ENCODE assay signal across 16 cellular contexts in genomic region chr13:39410089-39410901, GRCh38.
DNase-seq lines count a peak whose midpoint lies in the region; TF ChIP-seq lines count a peak whose summit lies in the region.
"Had no signal": no experiment of that assay in that cellular context is flagged by ENCODE, and none has a peak within 500 bp of the region (broad histone marks: within the 10 kb centered on the region; RNA-seq: fewer than 3 reads in every experiment).

No MANE protein-coding gene starts in this region.

- H3K27me3 ChIP-seq in Peyer's patch: no peaks in the 10 kb centered on the region

- H3K4me1 Mint-ChIP-seq in nephron: peaks cover 59% of the 10 kb centered on the region
- H3K4me1 Mint-ChIP-seq: B cell had no signal

- no peak for TF ChIP-seq CTCF in AG09309 (IDR thresholded peaks at IDR 0.05; ENCODE audit: control insufficient read depth, insufficient read depth, low read depth, low read length, missing control alignments)
- no peak for TF ChIP-seq CTCF in nephron (IDR thresholded peaks at IDR 0.05; ENCODE audit: unreplicated experiment in 3 of 3)
- no peak for TF ChIP-seq CTCF in Peyer's patch (IDR thresholded peaks at IDR 0.05)

- DNase-seq in AG09309 (ENCODE audit: low read depth) (peak; percentile 55), SIG-M5 (lab: John Stamatoyannopoulos, UW) (peak; percentile 30), fibroblast of gingiva (ENCODE audit: low read depth) (peak; percentile 85), Peyer's patch (no peak), NCI-H1417 treated with DMSO at 0.1 percent for 48 hours (lab: John Stamatoyannopoulos, UW) (no peak), occipital lobe (lab: John Stamatoyannopoulos, UW) (no peak), NCI-H524 (lab: John Stamatoyannopoulos, UW) (no peak)
- DNase-seq: activated T-cell treated with anti-CD3 and anti-CD28 coated beads, Interleukin-2, amount 50 U/mL, for 48 hours; cerebellar nuclear complex; NCI-H1105 treated with DMSO at 0.1 percent for 48 hours; nephron progenitor cell; NK-92 treated with Interleukin-12 subunit alpha and Interleukin-12 subunit beta, amount 100 ng/mL, for 24 hours; stimulated activated CD4-positive, alpha-beta T cell treated with anti-CD3 and anti-CD28 coated beads, Interleukin-4, amount 100 ng/mL, for 1 hour; substantia nigra had no signal

- H3K4me3 ChIP-seq in AG09309 (ENCODE audit: control insufficient read depth, low read depth, low read length) (no peak overlapping the region), Peyer's patch (no peak overlapping the region)

- H3K27me3 Mint-ChIP-seq in nephron (ENCODE audit: low read depth): no peaks in the 10 kb centered on the region
- H3K27me3 Mint-ChIP-seq: B cell had no signal

- H3K36me3 ChIP-seq in Peyer's patch: no peaks in the 10 kb centered on the region

- no peak overlapping the region for H3K27ac ChIP-seq in Peyer's patch

- peak overlapping the region in 2 of 3 experiments; percentile 6 to 59 for H3K27ac Mint-ChIP-seq in nephron
- H3K27ac Mint-ChIP-seq: B cell, nephron progenitor cell had no signal

- H3K9me3 Mint-ChIP-seq in nephron: no peaks in the 10 kb centered on the region
- H3K9me3 Mint-ChIP-seq: nephron progenitor cell had no signal

- no peak for TF ChIP-seq POLR2A in Peyer's patch (IDR thresholded peaks at IDR 0.05)

- no peaks in the 10 kb centered on the region for H3K9me3 ChIP-seq in Peyer's patch

- no peaks in the 10 kb centered on the region for H3K4me1 ChIP-seq in Peyer's patch

- no peaks in the 10 kb centered on the region for H3K36me3 Mint-ChIP-seq in nephron (ENCODE audit: low read depth)

- H3K4me3 Mint-ChIP-seq in nephron: no peak overlapping the region
- H3K4me3 Mint-ChIP-seq: B cell, nephron progenitor cell had no signal

Comparison
In these comparisons a context has a peak if more than half of its experiments do, and no peak if none do; other contexts are left out.
1. DNase-seq: peak in AG09309 (single experiment), SIG-M5 (single experiment) and fibroblast of gingiva (single experiment); none in Peyer's patch (0 of 3), NCI-H1417 treated with DMSO at 0.1 percent for 48 hours (single experiment), occipital lobe (single experiment) and NCI-H524 (0 of 2).